9 cellular contexts compared by ENCODE assay signal in the genomic region with DNA sequence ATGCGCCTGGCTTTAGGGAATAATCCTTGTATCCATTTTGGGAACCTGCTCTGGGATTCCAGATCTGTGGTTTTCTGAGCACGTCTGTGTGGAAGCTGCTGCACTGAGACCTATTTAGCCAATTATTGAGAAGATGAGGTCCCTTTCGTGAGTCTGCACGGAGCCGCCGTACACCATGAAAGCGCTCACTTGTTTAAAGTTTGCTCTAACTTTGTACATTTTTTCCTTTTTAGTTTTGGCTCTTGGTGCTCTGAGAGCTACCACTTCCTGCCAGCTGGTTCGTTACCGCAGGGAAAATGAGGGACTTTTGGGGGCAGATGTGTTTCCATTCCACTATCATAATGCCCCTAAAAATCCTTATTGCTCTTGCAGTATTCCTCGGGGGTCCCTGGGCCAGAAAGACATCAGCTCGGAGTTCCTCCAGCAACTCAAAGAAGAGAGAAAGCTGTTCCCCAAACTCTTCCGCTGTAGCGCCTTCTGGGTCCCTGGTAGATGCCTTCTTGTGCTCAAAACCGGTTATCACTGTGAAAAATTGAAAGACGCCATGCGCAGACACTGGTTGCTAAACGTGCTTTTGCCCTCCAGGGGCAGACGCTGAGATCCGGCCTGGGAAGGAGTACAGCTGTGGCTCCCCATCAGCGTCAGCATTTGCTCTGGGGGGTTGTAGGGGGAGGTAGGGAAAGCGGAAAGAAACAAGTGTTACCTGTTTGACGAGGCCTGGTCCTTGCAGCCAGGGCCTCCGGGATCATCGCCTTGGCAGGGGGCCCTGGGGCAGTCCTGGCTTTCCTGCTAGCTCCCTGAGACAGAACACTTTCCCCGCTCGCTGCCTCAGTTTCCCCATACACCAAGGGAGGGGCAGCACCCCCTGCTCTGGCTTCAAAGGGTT.
DNase-seq lines count a peak whose midpoint lies in the region; ATAC-seq and TF ChIP-seq lines count a peak whose summit lies in the region.
"Had no signal": no experiment of that assay in that cellular context is flagged by ENCODE, and none has a peak within 500 bp of the region (broad histone marks: within the 10 kb centered on the region; RNA-seq: fewer than 3 reads in every experiment).

No MANE protein-coding gene starts in this region.

- H3K9me3 Mint-ChIP-seq in activated naive CD4-positive, alpha-beta T cell treated with anti-CD3 and anti-CD28 coated beads for 36 hours, result no peaks in the 10 kb centered on the region
- no peaks in the 10 kb centered on the region for H3K9me3 Mint-ChIP-seq in WTC11
- H3K9me3 Mint-ChIP-seq in type B pancreatic cell, result no peaks in the 10 kb centered on the region

- ATAC-seq in WTC11 (peak; percentile 57), HG03280 (IDR thresholded peaks at IDR 0.05; ENCODE audit: unreplicated experiment) (no peak)

- peak; percentile 67 for DNase-seq in activated naive CD4-positive, alpha-beta T cell treated with anti-CD3 and anti-CD28 coated beads for 36 hours
- no peak for DNase-seq in activated naive CD4-positive, alpha-beta T cell treated with Interleukin-2 at 50 U/mL for 16 hours
- peak; percentile 65 for DNase-seq in WTC11 (ENCODE audit: low spot score)
- peak; percentile 53 for DNase-seq in hepatocyte (ENCODE audit: low spot score)
- peak; percentile 72 for DNase-seq in type B pancreatic cell (ENCODE audit: extremely low spot score, unreplicated experiment)
- DNase-seq in NCI-H774 (lab: John Stamatoyannopoulos, UW), result no peak
- DNase-seq in CD1c-positive myeloid dendritic cell (ENCODE audit: extremely low spot score), result no peak
- DNase-seq: GF-D8 had no signal

- H3K79me2 ChIP-seq in hepatocyte, result peaks cover 39% of the 10 kb centered on the region

- 54% methylated on average over 26 of the region's 26 CpGs for WGBS in hepatocyte (ENCODE audit: low lambda C conversion rate, missing lambda C conversion rate)

- no peak overlapping the region for H2AFZ ChIP-seq in hepatocyte

- H3K36me3 Mint-ChIP-seq in activated naive CD4-positive, alpha-beta T cell treated with anti-CD3 and anti-CD28 coated beads for 36 hours (ENCODE audit: low read depth), result no peaks in the 10 kb centered on the region
- H3K36me3 Mint-ChIP-seq in WTC11 (peaks cover 4% of the 10 kb centered on the region; the same call in 1 of the 2 replicates), type B pancreatic cell (peaks cover 4% of the 10 kb centered on the region)

- peak overlapping the region; percentile 58 for H3K4me3 Mint-ChIP-seq in activated naive CD4-positive, alpha-beta T cell treated with anti-CD3 and anti-CD28 coated beads for 36 hours
- H3K4me3 Mint-ChIP-seq in WTC11 (peak overlapping the region; percentile 36; the same call in 1 of the 2 replicates), type B pancreatic cell (peak overlapping the region; percentile 72)

- H3K4me3 ChIP-seq in hepatocyte, result no peak overlapping the region

- no peaks in the 10 kb centered on the region for H4K20me1 ChIP-seq in hepatocyte (ENCODE audit: insufficient read depth, poor library complexity, severe bottlenecking)

- peak overlapping the region; percentile 65 for H3K27ac ChIP-seq in hepatocyte

- no peaks in the 10 kb centered on the region for H3K27me3 ChIP-seq in hepatocyte

- H3K27ac Mint-ChIP-seq in activated naive CD4-positive, alpha-beta T cell treated with anti-CD3 and anti-CD28 coated beads for 36 hours, result peak overlapping the region; percentile 50
- H3K27ac Mint-ChIP-seq in WTC11, result peak overlapping the region; percentile 95
- peak overlapping the region; percentile 97 for H3K27ac Mint-ChIP-seq in type B pancreatic cell

- no peak for TF ChIP-seq CTCF in WTC11 (IDR thresholded peaks at IDR 0.05)
- TF ChIP-seq CTCF in hepatocyte (IDR thresholded peaks at IDR 0.05; ENCODE audit: poor library complexity), result no peak
- peak; percentile 36 for TF ChIP-seq CTCF in type B pancreatic cell (conservative IDR thresholded peaks at IDR 0.05)

- no peaks in the 10 kb centered on the region for H3K9me3 ChIP-seq in hepatocyte (ENCODE audit: low read depth)

- no peaks in the 10 kb centered on the region for H3K36me3 ChIP-seq in hepatocyte (replicated peaks; ENCODE audit: insufficient read depth, low read depth)

- POLR2A ChIA-PET in WTC11 (lab: Charles Lee), result interaction anchor here (0.5 to 1.5 kb wide), 3 partner anchors 8 to 288 kb away, joined by 3 to 5 read pairs (median 3); no protein-coding TSS in a partner anchor

- CTCF ChIA-PET in activated naive CD4-positive, alpha-beta T cell treated with anti-CD3 and anti-CD28 coated beads for 36 hours (lab: Charles Lee), result interaction anchor here (0.6 to 1.5 kb wide), 5 partner anchors 9 to 386 kb away, joined by 3 to 4 read pairs (median 4); no protein-coding TSS in a partner anchor
- CTCF ChIA-PET in WTC11 (lab: Charles Lee), result interaction anchor here (0.5 to 2.5 kb wide), 12 partner anchors 10 to 255 kb away, joined by 3 to 16 read pairs (median 4); no protein-coding TSS in a partner anchor

- no peaks in the 10 kb centered on the region for H3K27me3 Mint-ChIP-seq in activated naive CD4-positive, alpha-beta T cell treated with anti-CD3 and anti-CD28 coated beads for 36 hours (ENCODE audit: low read depth)
- peaks cover 4% of the 10 kb centered on the region; the same call in 1 of the 2 replicates for H3K27me3 Mint-ChIP-seq in WTC11 (ENCODE audit: low read depth)
- peaks cover 22% of the 10 kb centered on the region for H3K27me3 Mint-ChIP-seq in type B pancreatic cell

- H3K4me1 ChIP-seq in hepatocyte (ENCODE audit: insufficient read depth), result peaks cover 10% of the 10 kb centered on the region

- peak overlapping the region; percentile 69 for H3K4me2 ChIP-seq in hepatocyte

- H3K9me2 ChIP-seq in hepatocyte (replicated peaks; ENCODE audit: insufficient read depth), result no peaks in the 10 kb centered on the region

- intact Hi-C loops in activated naive CD4-positive, alpha-beta T cell treated with anti-CD3 and anti-CD28 coated beads for 36 hours (cut with micrococcal nuclease), result loop anchor here (2.0 to 10.0 kb wide), 3 partner anchors 46 to 323 kb away; a partner anchor contains a TSS

- peaks cover 50% of the 10 kb centered on the region for H3K4me1 Mint-ChIP-seq in activated naive CD4-positive, alpha-beta T cell treated with anti-CD3 and anti-CD28 coated beads for 36 hours (ENCODE audit: low read depth)
- peaks cover 71% of the 10 kb centered on the region for H3K4me1 Mint-ChIP-seq in WTC11
- H3K4me1 Mint-ChIP-seq in type B pancreatic cell (ENCODE audit: unreplicated experiment), result peaks cover 45% of the 10 kb centered on the region

TF ChIP-seq in WTC11, 78 proteins besides CTCF, POLR2A, EP300 and RAD21:
- TF ChIP-seq, protein P1, sequence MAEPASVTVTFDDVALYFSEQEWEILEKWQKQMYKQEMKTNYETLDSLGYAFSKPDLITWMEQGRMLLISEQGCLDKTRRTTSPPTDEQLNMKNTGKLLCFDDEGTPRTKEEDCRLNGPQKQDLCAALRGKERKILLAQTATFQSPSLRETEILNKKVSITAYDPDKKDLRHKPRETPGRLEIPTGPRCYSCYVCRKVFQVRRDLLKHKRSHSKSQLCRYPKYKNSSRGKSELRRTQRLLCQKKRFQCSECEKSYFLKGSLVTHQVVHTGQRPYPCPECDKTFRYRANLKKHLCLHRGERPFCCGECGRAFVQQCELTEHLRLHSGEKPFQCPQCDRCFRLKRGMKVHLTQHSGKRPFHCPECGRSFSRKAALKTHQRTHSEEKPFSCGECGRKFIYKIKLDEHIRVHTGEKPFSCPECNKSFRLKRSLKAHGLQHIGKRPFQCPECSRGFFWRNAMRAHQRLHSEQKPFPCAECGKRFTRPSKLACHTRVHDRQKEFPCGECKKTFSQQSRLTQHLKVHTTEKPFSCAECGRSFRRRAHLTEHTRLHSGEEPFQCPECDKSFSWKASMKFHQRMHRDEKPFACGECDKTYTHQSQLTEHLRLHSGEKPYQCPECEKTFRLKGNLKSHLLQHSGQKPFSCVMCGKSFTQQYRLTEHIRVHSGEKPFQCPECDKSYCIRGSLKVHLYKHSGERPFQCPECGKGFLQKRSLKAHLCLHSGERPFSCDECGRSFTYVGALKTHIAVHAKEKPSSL (CRISPR knock-in tag; conservative IDR thresholded peaks at IDR 0.05), result no peak
- TF ChIP-seq ZBTB21 (CRISPR knock-in tag; IDR thresholded peaks at IDR 0.05; ENCODE audit: borderline replicate concordance) (peak; percentile 72; the same call in 1 of the 2 replicates), ZNF423 (CRISPR knock-in tag; IDR thresholded peaks at IDR 0.05) (peak; percentile 40), TP53 (CRISPR knock-in tag; IDR thresholded peaks at IDR 0.05) (0 out of 2 replicates have a peak, but pooled peaks have one; percentile 29), ZNF121 (CRISPR knock-in tag; IDR thresholded peaks at IDR 0.05) (peak; percentile 60), ZNF416 (CRISPR knock-in tag; IDR thresholded peaks at IDR 0.05) (no peak), GTF2I (CRISPR knock-in tag; conservative IDR thresholded peaks at IDR 0.05) (peak; percentile 54; the same call in 1 of the 2 replicates)

Comparison
In these comparisons a context has a peak if more than half of its experiments do, and no peak if none do; other contexts are left out.
1. DNase-seq: peak in activated naive CD4-positive, alpha-beta T cell treated with anti-CD3 and anti-CD28 coated beads for 36 hours (single experiment), WTC11 (single experiment), hepatocyte (single experiment) and type B pancreatic cell (single experiment); none in activated naive CD4-positive, alpha-beta T cell treated with Interleukin-2 at 50 U/mL for 16 hours (single experiment), NCI-H774 (single experiment) and CD1c-positive myeloid dendritic cell (single experiment).
2. Peak in every context shown above with its lines, with median percentiles within 50 percentile points of each other: H3K27ac Mint-ChIP-seq and H3K4me3 Mint-ChIP-seq.